ENCODE assay signal across 1 cellular context in genomic region chr21:40200962-40201361, GRCh38.
TF ChIP-seq lines count a peak whose summit lies in the region.

No MANE protein-coding gene starts in this region.

TF ChIP-seq in SK-N-SH treated with all-trans-retinoic acid at 6 μM for 48 hours, 23 proteins besides CTCF, POLR2A, EP300 and RAD21 (continued from another document):
- 0 out of 2 replicates have a peak, but pooled peaks have one; percentile 34 for TF ChIP-seq TSHZ2 (CRISPR knock-in tag; IDR thresholded peaks at IDR 0.05)
